Comparison of ENCODE assay signal across 15 cellular contexts in the genomic region with DNA sequence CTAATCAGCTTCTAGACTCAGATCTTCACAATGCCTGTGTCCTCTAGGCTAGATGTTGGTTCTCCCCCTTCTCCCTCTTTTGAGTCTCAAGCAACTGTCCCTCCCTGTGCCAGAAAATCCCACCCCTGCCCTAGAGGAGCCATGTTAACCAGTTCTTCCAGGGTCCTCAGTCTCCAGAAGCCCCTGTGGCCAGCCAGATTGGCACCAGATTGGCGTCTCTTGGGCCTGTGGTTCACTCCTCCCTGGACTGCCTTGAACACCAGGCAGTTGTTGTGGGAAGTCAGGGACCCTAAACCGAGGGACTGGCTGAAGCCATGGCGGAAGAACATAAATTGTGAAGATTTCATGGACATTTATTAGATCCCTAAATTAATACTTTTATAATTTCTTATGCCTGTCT. TPM values are rescaled to one million over a fixed set of nuclear protein-coding genes. Genes with fewer than 3 reads are reported as not detected.
A peak's percentile ranks its signal among the peaks of the same experiment; 100 is the strongest.
DNase-seq lines count a peak whose midpoint lies in the region; TF ChIP-seq lines count a peak whose summit lies in the region.
"Had no signal": no experiment of that assay in that cellular context is flagged by ENCODE, and none has a peak within 500 bp of the region (broad histone marks: within the 10 kb centered on the region; RNA-seq: fewer than 3 reads in every experiment).

No MANE protein-coding gene starts in this region.

- H3K4me3 ChIP-seq in colonic mucosa, result no peak overlapping the region
- H3K4me3 ChIP-seq in coronary artery, result no peak overlapping the region
- H3K4me3 ChIP-seq: A549, GM23248 had no signal

- H3K9me3 ChIP-seq in colonic mucosa, result no peaks in the 10 kb centered on the region
- H3K9me3 ChIP-seq: A549, BE2C had no signal

- H3K27ac ChIP-seq in colonic mucosa (no peak overlapping the region), coronary artery (no peak overlapping the region), caudate nucleus (ENCODE audit: low read depth, low read length) (no peak overlapping the region)
- H3K27ac ChIP-seq: A549, C4-2B, GM23248, HL-60 had no signal

- H3K27me3 ChIP-seq in colonic mucosa, result no peaks in the 10 kb centered on the region
- H3K27me3 ChIP-seq: BE2C had no signal

- peaks cover 10% of the 10 kb centered on the region for H3K9me3 Mint-ChIP-seq in type B pancreatic cell

- no peaks in the 10 kb centered on the region for H3K4me1 ChIP-seq in colonic mucosa
- H3K4me1 ChIP-seq: BE2C had no signal

- intact Hi-C loops in colonic mucosa (cut with DNase I), result no loop called here

- H3K4me3 Mint-ChIP-seq in type B pancreatic cell, result no peak overlapping the region
- H3K4me3 Mint-ChIP-seq: CD4-positive, alpha-beta memory T cell had no signal

- peaks cover 3% of the 10 kb centered on the region for H3K4me1 Mint-ChIP-seq in type B pancreatic cell (ENCODE audit: unreplicated experiment)
- H3K4me1 Mint-ChIP-seq: CD4-positive, alpha-beta memory T cell had no signal

- DNase-seq in colonic mucosa (peak; percentile 3), coronary artery (ENCODE audit: low spot score) (peak; percentile 41), mesenteric fat pad (ENCODE audit: low spot score) (peak; percentile 28), type B pancreatic cell (ENCODE audit: extremely low spot score, unreplicated experiment) (peak; percentile 44), DMS114 treated with DMSO at 0.1 percent for 48 hours (lab: John Stamatoyannopoulos, UW; ENCODE audit: unreplicated experiment) (no peak), caudate nucleus (lab: John Stamatoyannopoulos, UW) (no peak)
- DNase-seq: BE2C; CD4-positive, alpha-beta memory T cell; DMS153; DND-41; GF-D8; GM23248 had no signal

- H3K9ac ChIP-seq in colonic mucosa (ENCODE audit: low read depth in 2 of 2, low read length in 2 of 2), result no peak overlapping the region
- H3K9ac ChIP-seq: GM23248 had no signal

- no peaks in the 10 kb centered on the region for H3K36me3 ChIP-seq in colonic mucosa
- H3K36me3 ChIP-seq: BE2C had no signal

- TF ChIP-seq CTCF in colonic mucosa (IDR thresholded peaks at IDR 0.05), result no peak
- TF ChIP-seq CTCF in coronary artery (IDR thresholded peaks at IDR 0.05), result no peak
- TF ChIP-seq CTCF in type B pancreatic cell (conservative IDR thresholded peaks at IDR 0.05), result no peak

- peaks cover 4% of the 10 kb centered on the region for H3K27me3 Mint-ChIP-seq in type B pancreatic cell

- no peaks in the 10 kb centered on the region for H3K36me3 Mint-ChIP-seq in type B pancreatic cell
- H3K36me3 Mint-ChIP-seq: CD4-positive, alpha-beta memory T cell had no signal

- H3K27ac Mint-ChIP-seq in type B pancreatic cell, result no peak overlapping the region
- H3K27ac Mint-ChIP-seq: CD4-positive, alpha-beta memory T cell had no signal

RNA-seq across cellular contexts. Expression of gene CYP26B1, which starts 36.6 kb away (rescaled TPM):
- 1 to 10 TPM; 1.0 to 1.9 TPM for total RNA-seq in colonic mucosa
- total RNA-seq in mesenteric fat pad, result 41.9 TPM
- 5.4 and 23.6 TPM in 2 replicates for total RNA-seq in type B pancreatic cell (ENCODE audit: low replicate concordance)
- total RNA-seq: CD4-positive, alpha-beta memory T cell had no signal

Comparison
In these comparisons a context has a peak if more than half of its experiments do, and no peak if none do; other contexts are left out.
1. DNase-seq: peak in colonic mucosa (single experiment), coronary artery (single experiment), mesenteric fat pad (single experiment) and type B pancreatic cell (single experiment); none in DMS114 treated with DMSO at 0.1 percent for 48 hours (single experiment) and caudate nucleus (0 of 61).